Comparison of ENCODE assay signal across 8 cellular contexts in the genomic region with DNA sequence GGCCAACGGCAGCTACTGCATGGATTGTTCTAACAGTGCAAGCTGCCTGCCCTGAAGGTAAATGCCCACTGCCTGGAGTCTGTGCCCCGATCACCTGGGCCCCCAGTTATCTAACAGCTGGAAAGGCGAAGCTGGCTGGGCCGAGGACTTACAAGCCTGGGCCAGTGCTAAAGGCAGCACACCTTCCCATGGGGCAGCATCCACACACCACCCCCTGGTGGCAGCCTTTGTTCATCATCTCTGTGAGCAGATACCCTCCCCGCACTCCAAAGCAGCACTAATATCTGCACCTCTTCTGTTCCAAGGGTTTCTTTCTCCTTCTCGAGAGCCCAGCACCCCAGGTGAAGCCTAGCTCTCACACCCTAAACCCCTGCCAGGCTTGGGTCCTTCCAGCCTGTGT. TPM values are rescaled to one million over a fixed set of nuclear protein-coding genes. Genes with fewer than 3 reads are reported as not detected.
DNase-seq lines count a peak whose midpoint lies in the region; ATAC-seq lines count a peak whose summit lies in the region.

No MANE protein-coding gene starts in this region.

- peaks cover 2% of the 10 kb centered on the region for H3K4me1 Mint-ChIP-seq in activated CD4-positive, alpha-beta memory T cell treated with anti-CD3 and anti-CD28 coated beads for 36 hours (ENCODE audit: low read depth)
- peaks cover 0 to 6% (median 2%) of the 10 kb centered on the region in 4 donors for H3K4me1 Mint-ChIP-seq in CD4-positive, alpha-beta memory T cell

- H3K27me3 Mint-ChIP-seq in activated CD4-positive, alpha-beta memory T cell treated with anti-CD3 and anti-CD28 coated beads for 36 hours = no peaks in the 10 kb centered on the region
- no peaks in the 10 kb centered on the region for H3K27me3 Mint-ChIP-seq in CD4-positive, alpha-beta memory T cell

- no peaks in the 10 kb centered on the region for H3K36me3 ChIP-seq in GM23248 (ENCODE audit: low read depth)
- H3K36me3 ChIP-seq in CD4-positive, alpha-beta memory T cell (ENCODE audit: insufficient read depth, low read length) = no peaks in the 10 kb centered on the region

- intact Hi-C loops in activated CD4-positive, alpha-beta memory T cell treated with anti-CD3 and anti-CD28 coated beads for 36 hours (cut with micrococcal nuclease) = loop anchor here (10.0 kb wide), 2 partner anchors 119 to 519 kb away; no protein-coding TSS in a partner anchor
- intact Hi-C loops in Right ventricle myocardium superior (cut with DNase I) = loop anchor here (2.0 to 10.0 kb wide), 2 partner anchors 249 to 309 kb away; no protein-coding TSS in a partner anchor
- intact Hi-C loops in CD4-positive, alpha-beta memory T cell (cut with micrococcal nuclease) = loop anchor here (10.0 kb wide), 2 partner anchors 479 to 859 kb away; no protein-coding TSS in a partner anchor

- no peaks in the 10 kb centered on the region; the same call in 1 of the 2 replicates for H3K4me1 ChIP-seq in GM23248 (ENCODE audit: insufficient read depth)
- peaks cover 3% of the 10 kb centered on the region for H3K4me1 ChIP-seq in CD4-positive, alpha-beta memory T cell (ENCODE audit: insufficient read depth, low read length)

- peak; percentile 69 for ATAC-seq in Right ventricle myocardium superior (ENCODE audit: poor library complexity)

- no peaks in the 10 kb centered on the region for H4K20me1 ChIP-seq in GM23248 (ENCODE audit: insufficient read depth)

- H3K9ac ChIP-seq in GM23248 = no peak overlapping the region

- no peak overlapping the region for H3K4me2 ChIP-seq in GM23248 (ENCODE audit: unreplicated experiment)

- CTCF ChIA-PET in activated CD4-positive, alpha-beta memory T cell treated with anti-CD3 and anti-CD28 coated beads for 36 hours (lab: Charles Lee) = interaction anchor here (0.9 to 6.2 kb wide), 13 partner anchors 11 to 353 kb away, joined by 3 to 57 read pairs (median 5); no protein-coding TSS in a partner anchor
- CTCF ChIA-PET in CD4-positive, alpha-beta memory T cell (lab: Charles Lee; ENCODE audit: partially characterized antibody) = interaction anchor here (1.0 to 1.9 kb wide), 6 partner anchors 17 to 525 kb away, joined by 3 to 5 read pairs (median 4); a partner anchor contains a TSS

- H3K27ac ChIP-seq in GM23248 = no peak overlapping the region
- H3K27ac ChIP-seq in CD4-positive, alpha-beta memory T cell (ENCODE audit: low read depth, low read length) = no peak overlapping the region

- H3K27me3 ChIP-seq in GM23248 (replicated peaks; ENCODE audit: insufficient read depth) = no peaks in the 10 kb centered on the region
- no peaks in the 10 kb centered on the region for H3K27me3 ChIP-seq in CD4-positive, alpha-beta memory T cell (ENCODE audit: insufficient read depth, low read length)

- no peak overlapping the region for H3K4me3 ChIP-seq in GM23248
- no peak overlapping the region for H3K4me3 ChIP-seq in CD4-positive, alpha-beta memory T cell (ENCODE audit: low read length in 2 of 2)

- no peaks in the 10 kb centered on the region for H3K36me3 Mint-ChIP-seq in activated CD4-positive, alpha-beta memory T cell treated with anti-CD3 and anti-CD28 coated beads for 36 hours
- no peaks in the 10 kb centered on the region for H3K36me3 Mint-ChIP-seq in CD4-positive, alpha-beta memory T cell

- H3F3A ChIP-seq in GM23248 (ENCODE audit: insufficient read depth) = no peaks in the 10 kb centered on the region

- no peaks in the 10 kb centered on the region for H3K79me2 ChIP-seq in GM23248 (ENCODE audit: insufficient read depth)

- in situ Hi-C loops in GM23248 (cut with MboI) = loop anchor here (10.0 kb wide), 1 partner anchor 249 kb away; no protein-coding TSS in a partner anchor

- POLR2A ChIA-PET in activated CD4-positive, alpha-beta memory T cell treated with anti-CD3 and anti-CD28 coated beads for 36 hours (lab: Charles Lee) = no interaction called here
- POLR2A ChIA-PET in CD4-positive, alpha-beta memory T cell (lab: Charles Lee; ENCODE audit: partially characterized antibody) = no interaction called here

- no peaks in the 10 kb centered on the region for H3K9me2 ChIP-seq in GM23248 (ENCODE audit: insufficient read depth)

- H3K4me3 Mint-ChIP-seq in activated CD4-positive, alpha-beta memory T cell treated with anti-CD3 and anti-CD28 coated beads for 36 hours = no peak overlapping the region
- H3K4me3 Mint-ChIP-seq in CD4-positive, alpha-beta memory T cell = no peak overlapping the region

- H3K9me3 ChIP-seq in GM23248 (ENCODE audit: low read depth) = no peaks in the 10 kb centered on the region
- no peaks in the 10 kb centered on the region for H3K9me3 ChIP-seq in CD4-positive, alpha-beta memory T cell (ENCODE audit: control insufficient read depth in 1 of 2, low read length in 2 of 2)

- H3K27ac Mint-ChIP-seq in activated CD4-positive, alpha-beta memory T cell treated with anti-CD3 and anti-CD28 coated beads for 36 hours = no peak overlapping the region
- H3K27ac Mint-ChIP-seq in CD4-positive, alpha-beta memory T cell = no peak overlapping the region

- peak; percentile 29 for DNase-seq in NCI-H1436 (lab: John Stamatoyannopoulos, UW)
- DNase-seq in NCI-H1436 treated with DMSO at 0.1 percent for 48 hours (lab: John Stamatoyannopoulos, UW) = no peak
- peak; percentile 43 for DNase-seq in GM23248
- DNase-seq in MV-4-11 (lab: John Stamatoyannopoulos, UW) = peak; percentile 13
- DNase-seq in activated CD4-positive, alpha-beta memory T cell treated with anti-CD3 and anti-CD28 coated beads for 36 hours = peak; percentile 67
- peak; percentile 65 for DNase-seq in Right ventricle myocardium superior
- peak; percentile 38 for DNase-seq in stimulated activated CD4-positive, alpha-beta T cell treated with anti-CD3 and anti-CD28 coated beads, Interleukin-4, amount 100 ng/mL, for 1 hour
- DNase-seq in CD4-positive, alpha-beta memory T cell = no peak

- 77 to 79% methylated on average over 6 of the region's 6 CpGs for WGBS in GM23248 (ENCODE audit: low coverage in 1 of 2, low lambda C conversion rate in 2 of 2, missing lambda C conversion rate in 2 of 2), 2 experiments

- H2AFZ ChIP-seq in GM23248 = no peak overlapping the region

- H3K9me3 Mint-ChIP-seq in activated CD4-positive, alpha-beta memory T cell treated with anti-CD3 and anti-CD28 coated beads for 36 hours = no peaks in the 10 kb centered on the region
- H3K9me3 Mint-ChIP-seq in CD4-positive, alpha-beta memory T cell = no peaks in the 10 kb centered on the region

RNA-seq across cellular contexts. Expression of a gene that starts 7.6 kb away (rescaled TPM):
- total RNA-seq in GM23248 (2014; rRNA removed; shearing (Covaris generic)) = 0.25 and 2.8 TPM in 2 replicates
- 3.5 and 3.8 TPM in 2 replicates for polyA plus RNA-seq in GM23248 (2016; fragmentation: Nextera tagmentation; extraction: Ambion mirVana)
- total RNA-seq in activated CD4-positive, alpha-beta memory T cell treated with anti-CD3 and anti-CD28 coated beads for 36 hours = under 1 TPM; 0.10 to 0.65 TPM
- 8.8 TPM for total RNA-seq in Right ventricle myocardium superior
- total RNA-seq in CD4-positive, alpha-beta memory T cell = 1 to 10 TPM; 2.0 to 2.4 TPM
- 1 to 10 TPM in 1 of 2 donors, under 1 TPM in 1; 0.43 to 1.4 TPM for polyA plus RNA-seq in CD4-positive, alpha-beta memory T cell

Comparison
In these comparisons a context has a peak if more than half of its experiments do, and no peak if none do; other contexts are left out.
1. DNase-seq: peak in NCI-H1436 (single experiment), GM23248 (single experiment), MV-4-11 (single experiment), activated CD4-positive, alpha-beta memory T cell treated with anti-CD3 and anti-CD28 coated beads for 36 hours (single experiment), Right ventricle myocardium superior (single experiment) and stimulated activated CD4-positive, alpha-beta T cell treated with anti-CD3 and anti-CD28 coated beads, Interleukin-4, amount 100 ng/mL, for 1 hour (single experiment); none in NCI-H1436 treated with DMSO at 0.1 percent for 48 hours (single experiment) and CD4-positive, alpha-beta memory T cell (0 of 5).